Comparison of ENCODE assay signal across 25 cellular contexts in the genomic region with DNA sequence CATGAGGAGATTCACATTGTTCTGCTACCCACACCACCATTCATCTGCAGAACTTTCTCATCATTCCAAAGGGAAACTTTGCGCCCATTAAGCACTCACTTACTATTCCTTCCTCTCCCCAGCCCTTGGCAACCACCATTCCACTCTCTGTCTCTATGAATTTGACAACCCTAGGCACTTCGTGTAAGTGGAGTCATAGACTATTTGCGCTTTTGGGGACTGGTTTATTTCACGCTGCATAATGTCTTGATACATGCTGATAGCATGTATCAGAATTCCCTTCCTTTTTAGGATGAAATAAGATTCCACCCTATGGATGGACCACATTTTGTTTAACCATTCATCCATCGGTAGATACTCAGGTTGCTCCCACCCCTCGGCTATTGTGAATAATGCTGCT. TPM values are rescaled to one million over a fixed set of nuclear protein-coding genes. Genes with fewer than 3 reads are reported as not detected.
"Had no signal": no experiment of that assay in that cellular context is flagged by ENCODE, and none has a peak within 500 bp of the region (broad histone marks: within the 10 kb centered on the region; RNA-seq: fewer than 3 reads in every experiment).

No MANE protein-coding gene starts in this region.

- H3K4me3 ChIP-seq: ascending aorta, breast epithelium, cardiac muscle cell, colonic mucosa had no signal

- H3K4me1 ChIP-seq: breast epithelium, colonic mucosa had no signal

- H3K9me3 ChIP-seq: ascending aorta, breast epithelium, colonic mucosa had no signal

- H3K27ac ChIP-seq: ascending aorta, breast epithelium, cardiac muscle cell, colonic mucosa, epithelial cell of prostate had no signal

- H3K36me3 ChIP-seq: ascending aorta, breast epithelium, cardiac muscle cell, colonic mucosa had no signal

- DNase-seq: activated CD4-positive, alpha-beta memory T cell treated with anti-CD3 and anti-CD28 coated beads, Interleukin-2, amount 10 ng/mL, durations not matched to agents 7 days and 5 days; activated CD4-positive, alpha-beta T cell treated with anti-CD3 and anti-CD28 coated beads for 36 hours; activated CD4-positive, alpha-beta T cell treated with anti-CD3 and anti-CD28 coated beads, Interleukin-2, amount 10 ng/mL, durations not matched to agents 24 days and 14 days; activated CD4-positive, CD25-positive, alpha-beta regulatory T cell; activated CD4-positive, CD25-positive, alpha-beta regulatory T cell treated with anti-CD3 and anti-CD28 coated beads, Interleukin-2, amount 50 U/mL, for 72 hours; activated CD8-positive, alpha-beta memory T cell treated with anti-CD3 and anti-CD28 coated beads, Interleukin-2, amount 50 U/mL, for 48 hours; activated gamma-delta T cell; activated naive CD4-positive, alpha-beta T cell; activated naive CD4-positive, alpha-beta T cell treated with anti-CD3 and anti-CD28 coated beads, Interleukin-2, amount 10 ng/mL, durations not matched to agents 7 days and 5 days; activated naive CD8-positive, alpha-beta T cell treated with anti-CD3 and anti-CD28 coated beads, Interleukin-2, amount 10 ng/mL, durations not matched to agents 7 days and 5 days; activated T-cell treated with anti-CD3 and anti-CD28 coated beads for 4 hours; activated T-cell treated with anti-CD3 and anti-CD28 coated beads, Interleukin-2, amount 50 U/mL, for 24 hours; activated T-cell treated with anti-CD3 and anti-CD28 coated beads, Interleukin-2, amount 50 U/mL, for 72 hours; central memory CD4-positive, alpha-beta T cell; cerebellar nuclear complex; colonic mucosa; effector CD8-positive, alpha-beta T cell; foreskin fibroblast; T-helper 1 cell; T-helper 17 cell; T1000 had no signal

- H3K27me3 ChIP-seq: ascending aorta, breast epithelium had no signal

RNA-seq across cellular contexts. Expression of gene EML1, which starts 4.5 kb away (rescaled TPM):
- total RNA-seq: activated CD4-positive, alpha-beta memory T cell treated with anti-CD3 and anti-CD28 coated beads, Interleukin-2, amount 10 ng/mL, durations not matched to agents 7 days and 5 days had no signal
